Comparison of ENCODE assay signal across 8 cellular contexts in genomic region chr6:35048631-35049083, GRCh38.
A peak's percentile ranks its signal among the peaks of the same experiment; 100 is the strongest.
DNase-seq lines count a peak whose midpoint lies in the region; ATAC-seq and TF ChIP-seq lines count a peak whose summit lies in the region.

No MANE protein-coding gene starts in this region.

- ATAC-seq in GM21619 (IDR thresholded peaks at IDR 0.05; ENCODE audit: unreplicated experiment) = no peak
- ATAC-seq in GM18868 (IDR thresholded peaks at IDR 0.05; ENCODE audit: unreplicated experiment) = no peak
- ATAC-seq in GM19324 (IDR thresholded peaks at IDR 0.05; ENCODE audit: low FRiP score, unreplicated experiment) = no peak

- no peaks in the 10 kb centered on the region for H3F3A ChIP-seq in OCI-LY1 (ENCODE audit: insufficient read depth, low read length)

- H3K27me3 ChIP-seq in GM06990 (replicated peaks; ENCODE audit: control insufficient read depth, insufficient read depth, low read length) (no peaks in the 10 kb centered on the region), OCI-LY1 (ENCODE audit: insufficient read depth, low read length) (no peaks in the 10 kb centered on the region), duodenal mucosa (ENCODE audit: control insufficient read depth in 1 of 2, insufficient read depth in 2 of 2, low read length in 2 of 2) (no peaks in the 10 kb centered on the region), muscle layer of duodenum (ENCODE audit: low read depth, low read length) (no peaks in the 10 kb centered on the region)

- no peaks in the 10 kb centered on the region for H4K20me1 ChIP-seq in OCI-LY1 (ENCODE audit: insufficient read depth, low read length)

- TF ChIP-seq CTCF in GM06990 (IDR thresholded peaks at IDR 0.05; ENCODE audit: insufficient read depth, low read length, poor library complexity, severe bottlenecking) (peak; percentile 43), OCI-LY1 (IDR thresholded peaks at IDR 0.05; ENCODE audit: low read length) (peak; percentile 43)

- H3K4me3 ChIP-seq in GM06990 (replicated peaks; ENCODE audit: low read depth, low read length) (peak overlapping the region; percentile 19; the same call in 1 of the 2 replicates), OCI-LY1 (ENCODE audit: low read depth, low read length, poor library complexity, severe bottlenecking) (no peak overlapping the region), duodenal mucosa (ENCODE audit: low read depth in 1 of 2, low read length in 2 of 2) (no peak overlapping the region), muscle layer of duodenum (ENCODE audit: low read depth in 1 of 2, low read length in 2 of 2) (peak overlapping the region in 1 of 2 donors; percentile 43)

- no peaks in the 10 kb centered on the region for H3K9me3 ChIP-seq in OCI-LY1 (ENCODE audit: low read length)
- H3K9me3 ChIP-seq in duodenal mucosa (ENCODE audit: control insufficient read depth in 1 of 2, low read length in 2 of 2) = no peaks in the 10 kb centered on the region
- H3K9me3 ChIP-seq in muscle layer of duodenum (ENCODE audit: control insufficient read depth in 1 of 2, low read length in 2 of 2) = no peaks in the 10 kb centered on the region

- H3K9me2 ChIP-seq in OCI-LY1 (ENCODE audit: low read depth, low read length) = no peaks in the 10 kb centered on the region

- DNase-seq in GM06990 (ENCODE audit: extremely low read depth, insufficient read length) = peak; percentile 34
- no peak for DNase-seq in activated CD8-positive, alpha-beta memory T cell treated with anti-CD3 and anti-CD28 coated beads for 24 hours

- H3K4me1 ChIP-seq in OCI-LY1 (ENCODE audit: insufficient read depth, low read length, severe bottlenecking) (no peaks in the 10 kb centered on the region), duodenal mucosa (ENCODE audit: control insufficient read depth in 1 of 2, insufficient read depth in 2 of 2, low read length in 2 of 2) (peaks cover 60 to 69% of the 10 kb centered on the region in 2 donors), muscle layer of duodenum (ENCODE audit: control insufficient read depth in 1 of 2, insufficient read depth in 2 of 2, low read length in 2 of 2) (peaks cover 61 to 93% of the 10 kb centered on the region in 2 donors)

- no peaks in the 10 kb centered on the region for H3K79me2 ChIP-seq in OCI-LY1 (ENCODE audit: insufficient read depth, low read length)

- H3K4me2 ChIP-seq in OCI-LY1 (ENCODE audit: low read length) = no peak overlapping the region

- H3K9ac ChIP-seq in OCI-LY1 (ENCODE audit: low read length) = no peak overlapping the region
- H3K9ac ChIP-seq in duodenal mucosa (ENCODE audit: low read depth in 1 of 2, low read length in 2 of 2) = peak overlapping the region in 1 of 2 donors; percentile 33

- no peak overlapping the region for H2AFZ ChIP-seq in OCI-LY1 (ENCODE audit: low read length)

- no peaks in the 10 kb centered on the region for H3K36me3 ChIP-seq in GM06990 (ENCODE audit: control insufficient read depth, insufficient read depth, low read length)
- no peaks in the 10 kb centered on the region for H3K36me3 ChIP-seq in OCI-LY1 (ENCODE audit: insufficient read depth, low read length)
- peaks cover 9 to 18% of the 10 kb centered on the region in 2 donors for H3K36me3 ChIP-seq in duodenal mucosa (ENCODE audit: control insufficient read depth in 1 of 2, insufficient read depth in 2 of 2, low read length in 2 of 2)
- H3K36me3 ChIP-seq in muscle layer of duodenum (ENCODE audit: control insufficient read depth in 1 of 2, insufficient read depth in 2 of 2, low read length in 2 of 2) = no peaks in the 10 kb centered on the region

- no peak overlapping the region for H3K27ac ChIP-seq in OCI-LY1 (ENCODE audit: low read depth, low read length, poor library complexity, severe bottlenecking)
- peak overlapping the region; percentile 54 for H3K27ac ChIP-seq in duodenal mucosa (ENCODE audit: low read depth, low read length)
- peak overlapping the region; percentile 82 for H3K27ac ChIP-seq in muscle layer of duodenum (ENCODE audit: low read length)
